30 cellular contexts compared by ENCODE assay signal in genomic region chr4:76851375-76851774, GRCh38. TPM values are rescaled to one million over a fixed set of nuclear protein-coding genes. Genes with fewer than 3 reads are reported as not detected.
"Had no signal": no experiment of that assay in that cellular context is flagged by ENCODE, and none has a peak within 500 bp of the region (broad histone marks: within the 10 kb centered on the region; RNA-seq: fewer than 3 reads in every experiment).

No MANE protein-coding gene starts in this region.

- H3K9me3 ChIP-seq: adrenal gland had no signal

- H3K4me1 ChIP-seq: adrenal gland had no signal

- H3K27ac Mint-ChIP-seq: activated CD4-positive, alpha-beta T cell treated with anti-CD3 and anti-CD28 coated beads for 36 hours; activated CD8-positive, alpha-beta T cell treated with anti-CD3 and anti-CD28 coated beads for 36 hours; activated naive CD8-positive, alpha-beta T cell treated with anti-CD3 and anti-CD28 coated beads, Interleukin-2, amount 10 ng/mL, durations not matched to agents 7 days and 5 days; activated T-cell treated with anti-CD3 and anti-CD28 coated beads, Interleukin-2, amount 50 U/mL, for 72 hours; activated T-helper 2 cell treated with anti-CD3 and anti-CD28 coated beads, Interferon-gamma antibody, Interleukin-2, Interleukin-4, amounts not matched to agents 10 μg/mL and 5 μg/mL and 100 μg/mL, durations not matched to agents 14 hours and 24 hours and 36 hours; T-cell had no signal

- H3K27ac ChIP-seq: adrenal gland, SK-N-MC had no signal

- H3K36me3 Mint-ChIP-seq: activated naive CD8-positive, alpha-beta T cell treated with anti-CD3 and anti-CD28 coated beads, Interleukin-2, amount 10 ng/mL, durations not matched to agents 7 days and 5 days; T-cell had no signal

- H3K4me1 Mint-ChIP-seq: activated CD4-positive, alpha-beta T cell treated with anti-CD3 and anti-CD28 coated beads for 36 hours; activated naive CD8-positive, alpha-beta T cell treated with anti-CD3 and anti-CD28 coated beads, Interleukin-2, amount 10 ng/mL, durations not matched to agents 7 days and 5 days; T-cell had no signal

- H3K4me3 ChIP-seq: adrenal gland, SK-N-MC had no signal

- H3K4me3 Mint-ChIP-seq: activated CD4-positive, alpha-beta T cell treated with anti-CD3 and anti-CD28 coated beads for 36 hours; activated CD8-positive, alpha-beta T cell treated with anti-CD3 and anti-CD28 coated beads for 36 hours; activated naive CD8-positive, alpha-beta T cell treated with anti-CD3 and anti-CD28 coated beads, Interleukin-2, amount 10 ng/mL, durations not matched to agents 7 days and 5 days; activated T-cell treated with anti-CD3 and anti-CD28 coated beads, Interleukin-2, amount 50 U/mL, for 72 hours; T-cell had no signal

- DNase-seq: activated CD4-positive, alpha-beta T cell treated with anti-CD3 and anti-CD28 coated beads for 36 hours; activated CD4-positive, alpha-beta T cell treated with anti-CD3 and anti-CD28 coated beads, Interleukin-2, amount 50 U/mL, for 1 hour; activated CD4-positive, CD25-positive, alpha-beta regulatory T cell; activated CD8-positive, alpha-beta memory T cell treated with anti-CD3 and anti-CD28 coated beads, Interleukin-2, amount 50 U/mL, for 4 hours; activated CD8-positive, alpha-beta T cell treated with anti-CD3 and anti-CD28 coated beads for 36 hours; activated naive CD4-positive, alpha-beta T cell treated with anti-CD3 and anti-CD28 coated beads, Interleukin-2, amount 50 U/mL, for 16 hours; activated naive CD8-positive, alpha-beta T cell treated with anti-CD3 and anti-CD28 coated beads, Interleukin-2, amount 10 ng/mL, durations not matched to agents 7 days and 5 days; activated T-cell treated with anti-CD3 and anti-CD28 coated beads, Interleukin-2, amount 50 U/mL, for 72 hours; adrenal gland; anterior cingulate cortex; cerebellar nuclear complex; NCI-H1092; NCI-H1417; NCI-H1930; NCI-H2171; NCI-H2227 treated with DMSO at 0.1 percent for 48 hours; NCI-H526; NCI-H774; OCI-M1; RPMI8226; T-cell; T-helper 2 cell; T1000 had no signal

- ATAC-seq: activated CD4-positive, alpha-beta T cell treated with anti-CD3 and anti-CD28 coated beads for 36 hours; activated CD8-positive, alpha-beta T cell treated with anti-CD3 and anti-CD28 coated beads for 36 hours; activated T-cell treated with anti-CD3 and anti-CD28 coated beads, Interleukin-2, amount 50 U/mL, for 72 hours; Panc1; Right ventricle myocardium inferior; T-cell had no signal

- H3K27me3 ChIP-seq: adrenal gland had no signal

- H3K9me3 Mint-ChIP-seq: activated CD8-positive, alpha-beta T cell treated with anti-CD3 and anti-CD28 coated beads for 36 hours; activated naive CD8-positive, alpha-beta T cell treated with anti-CD3 and anti-CD28 coated beads, Interleukin-2, amount 10 ng/mL, durations not matched to agents 7 days and 5 days; activated T-cell treated with anti-CD3 and anti-CD28 coated beads, Interleukin-2, amount 50 U/mL, for 72 hours; activated T-helper 2 cell treated with anti-CD3 and anti-CD28 coated beads, Interferon-gamma antibody, Interleukin-2, Interleukin-4, amounts not matched to agents 10 μg/mL and 5 μg/mL and 100 μg/mL, durations not matched to agents 14 hours and 24 hours and 36 hours had no signal

- H3K36me3 ChIP-seq: adrenal gland had no signal

RNA-seq across cellular contexts. Expression of gene SOWAHB, which starts 46.6 kb away (rescaled TPM):
- total RNA-seq: activated CD4-positive, alpha-beta T cell treated with anti-CD3 and anti-CD28 coated beads for 36 hours; activated CD8-positive, alpha-beta T cell treated with anti-CD3 and anti-CD28 coated beads for 36 hours; activated T-cell treated with anti-CD3 and anti-CD28 coated beads, Interleukin-2, amount 50 U/mL, for 72 hours; activated T-helper 2 cell treated with anti-CD3 and anti-CD28 coated beads, Interferon-gamma antibody, Interleukin-2, Interleukin-4, amounts not matched to agents 10 μg/mL and 5 μg/mL and 100 μg/mL, durations not matched to agents 14 hours and 24 hours and 36 hours; LHCN-M2; M059J; NCI-H460; Right ventricle myocardium inferior had no signal
